8 cellular contexts compared by ENCODE assay signal in the genomic region with DNA sequence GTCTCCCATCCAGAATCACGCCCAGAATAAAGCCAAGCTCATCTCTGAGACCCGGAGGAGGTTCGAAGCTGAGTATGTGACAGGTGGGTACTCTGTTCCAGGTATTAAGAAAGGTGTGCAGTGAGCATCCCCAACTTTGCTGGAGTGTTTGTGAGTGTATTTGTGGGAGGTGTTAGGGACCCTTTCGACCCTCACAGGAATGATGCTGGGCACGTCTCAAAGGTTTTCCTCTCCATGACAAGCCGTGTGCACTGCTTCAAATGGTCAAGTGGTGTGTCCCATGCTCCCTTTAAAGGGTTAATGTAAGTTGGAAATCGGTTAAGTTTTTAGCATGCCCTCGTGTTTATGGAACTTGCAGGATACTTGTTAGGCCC. TPM values are rescaled to one million over a fixed set of nuclear protein-coding genes. Genes with fewer than 3 reads are reported as not detected.
A peak's percentile ranks its signal among the peaks of the same experiment; 100 is the strongest.
DNase-seq lines count a peak whose midpoint lies in the region; ATAC-seq, FAIRE-seq and TF ChIP-seq lines count a peak whose summit lies in the region.

No MANE protein-coding gene starts in this region.

- DNase-seq in activated naive CD4-positive, alpha-beta T cell treated with Interleukin-2 at 50 U/mL for 16 hours: no peak
- DNase-seq in GM12878 (ENCODE audit: low read depth, low spot score) (no peak), medulla oblongata (ENCODE audit: extremely low spot score) (peak; percentile 13), upper lobe of left lung (no peak), SW480 (ENCODE audit: low spot score) (no peak), GM19240 (ENCODE audit: insufficient read length, low spot score) (no peak), cortex of kidney (lab: John Stamatoyannopoulos, UW) (no peak)

- H3K27me3 ChIP-seq in GM12878 (replicated peaks in 1 of 2; ENCODE audit: control insufficient read depth in 2 of 2, insufficient read depth in 2 of 2, low read length in 1 of 2): no peaks in the 10 kb centered on the region
- H3K27me3 ChIP-seq in upper lobe of left lung: no peaks in the 10 kb centered on the region

- no peak for TF ChIP-seq CTCF in GM12878 (IDR thresholded peaks at IDR 0.05 in 2 of 3, conservative IDR thresholded peaks at IDR 0.05 in 1 of 3; ENCODE audit: control insufficient read depth in 2 of 3, extremely low read depth in 1 of 3, insufficient read depth in 1 of 3, low read depth in 3 of 3, low read length in 3 of 3)
- no peak for TF ChIP-seq CTCF in upper lobe of left lung (IDR thresholded peaks at IDR 0.05)

- TF ChIP-seq POLR2A in GM12878 (IDR thresholded peaks at IDR 0.05; ENCODE audit: low read depth, low read length): no peak
- TF ChIP-seq POLR2A in upper lobe of left lung (IDR thresholded peaks at IDR 0.05): peak in 1 of 4 donors; percentile 6

- H2AFZ ChIP-seq in GM12878 (ENCODE audit: control insufficient read depth, low read depth, low read length): peak overlapping the region; percentile 56

- H3K27me3 Mint-ChIP-seq in activated naive CD4-positive, alpha-beta T cell treated with anti-CD3 and anti-CD28 coated beads, Interleukin-2, amount 50 U/mL, for 24 hours: no peaks in the 10 kb centered on the region

- H3K9ac ChIP-seq in GM12878 (ENCODE audit: control insufficient read depth, insufficient read depth, low read length): peak overlapping the region; percentile 77

- CTCF ChIA-PET in GM12878 (lab: Yijun Ruan, JAX): no interaction called here

- RAD21 ChIA-PET in GM12878 (lab: Charles Lee; ENCODE audit: unreplicated experiment): interaction anchor here (1.1 kb wide), 1 partner anchor 12 kb away, joined by 7 read pairs; no protein-coding TSS in a partner anchor

- H3K79me2 ChIP-seq in GM12878 (ENCODE audit: control insufficient read depth, insufficient read depth, low read length): peaks cover 18% of the 10 kb centered on the region

- H3K27ac Mint-ChIP-seq in activated naive CD4-positive, alpha-beta T cell treated with anti-CD3 and anti-CD28 coated beads, Interleukin-2, amount 50 U/mL, for 24 hours: peak overlapping the region; percentile 65

- intact Hi-C loops in GM12878 (cut with micrococcal nuclease; ENCODE audit: unreplicated experiment): loop anchor here (5.0 to 10.0 kb wide), 2 partner anchors 271 to 1141 kb away; partner anchors contain the start of genes OFD1 and TRAPPC2

- peak overlapping the region; percentile 79 for H3K4me2 ChIP-seq in GM12878 (ENCODE audit: control insufficient read depth, insufficient read depth)

- no peak for FAIRE-seq in GM12878 (lab: Jason Lieb, UNC)

- BruUV-seq in GM12878 (replicated peaks; lab: Mats Ljungman, UMichigan): TSS peak; percentile 78

- no peaks in the 10 kb centered on the region for H3K9me3 Mint-ChIP-seq in activated naive CD4-positive, alpha-beta T cell treated with anti-CD3 and anti-CD28 coated beads, Interleukin-2, amount 50 U/mL, for 24 hours

- in situ Hi-C loops in GM12878 (cut with MboI): no loop called here

- TF ChIP-seq EP300 in GM12878 (IDR thresholded peaks at IDR 0.05; ENCODE audit: borderline replicate concordance in 1 of 2, control insufficient read depth in 1 of 2, low read depth in 2 of 2, low read length in 2 of 2) (no peak), upper lobe of left lung (IDR thresholded peaks at IDR 0.05) (no peak)

- no peak for TF ChIP-seq RAD21 in GM12878 (IDR thresholded peaks at IDR 0.05; ENCODE audit: insufficient read depth, low read depth, low read length)

- 15% methylated on average over 8 of the region's 8 CpGs for WGBS in GM12878 (ENCODE audit: insufficient coverage, insufficient replicate concordance, low lambda C conversion rate, missing lambda C conversion rate)
- 4 to 44% methylated on average over 5 to 8 of the region's 8 CpGs for WGBS in upper lobe of left lung, 2 donors

- no peak for ATAC-seq in GM12878
- no peak for ATAC-seq in upper lobe of left lung (ENCODE audit: low FRiP score in 2 of 2)

- H3K4me1 Mint-ChIP-seq in activated naive CD4-positive, alpha-beta T cell treated with anti-CD3 and anti-CD28 coated beads, Interleukin-2, amount 50 U/mL, for 24 hours: peaks cover 18% of the 10 kb centered on the region

- POLR2A ChIA-PET in GM12878 (lab: Charles Lee): interaction anchor here (1.0 to 1.1 kb wide), 3 partner anchors 12 to 60 kb away, joined by 3 read pairs; no protein-coding TSS in a partner anchor

- no peaks in the 10 kb centered on the region for H3K36me3 ChIP-seq in GM12878 (ENCODE audit: control insufficient read depth in 2 of 2, insufficient read depth in 2 of 2, low read length in 1 of 2)
- no peaks in the 10 kb centered on the region for H3K36me3 ChIP-seq in upper lobe of left lung

- H3K36me3 Mint-ChIP-seq in activated naive CD4-positive, alpha-beta T cell treated with anti-CD3 and anti-CD28 coated beads, Interleukin-2, amount 50 U/mL, for 24 hours: peaks cover 4% of the 10 kb centered on the region

- H4K20me1 ChIP-seq in GM12878 (ENCODE audit: control insufficient read depth, insufficient read depth): no peaks in the 10 kb centered on the region

- SMC1A ChIA-PET in GM12878 (lab: Charles Lee; ENCODE audit: uncharacterized antibody, unreplicated experiment): interaction anchor here (1.0 kb wide), 1 partner anchor 367 kb away, joined by 3 read pairs; no protein-coding TSS in a partner anchor

- H3K27ac ChIP-seq in GM12878 (ENCODE audit: control insufficient read depth, insufficient read depth): peak overlapping the region; percentile 69
- peak overlapping the region; percentile 81 to 89 (median 84) for H3K27ac ChIP-seq in upper lobe of left lung

- H3K4me1 ChIP-seq in GM12878 (ENCODE audit: control insufficient read depth, insufficient read depth, low read length) (no peaks in the 10 kb centered on the region), upper lobe of left lung (peaks cover 0 to 4% (median 0%) of the 10 kb centered on the region in 4 donors)

- no peaks in the 10 kb centered on the region for H3K9me3 ChIP-seq in GM12878 (replicated peaks; ENCODE audit: control insufficient read depth, insufficient read depth, low read length)
- H3K9me3 ChIP-seq in upper lobe of left lung: no peaks in the 10 kb centered on the region

- H3K4me3 ChIP-seq in GM12878 (peak overlapping the region; percentile 73), upper lobe of left lung (peak overlapping the region; percentile 55 to 84 (median 70))

- peak overlapping the region; percentile 88 for H3K4me3 Mint-ChIP-seq in activated naive CD4-positive, alpha-beta T cell treated with anti-CD3 and anti-CD28 coated beads, Interleukin-2, amount 50 U/mL, for 24 hours

TF ChIP-seq in GM12878, 131 proteins besides CTCF, POLR2A, EP300 and RAD21 (continues in another document):
- no peak for TF ChIP-seq ZNF24 (IDR thresholded peaks at IDR 0.05)
- no peak for TF ChIP-seq ASH2L (IDR thresholded peaks at IDR 0.05; ENCODE audit: borderline replicate concordance, low read depth)
- TF ChIP-seq RELA (IDR thresholded peaks at IDR 0.05; ENCODE audit: borderline replicate concordance, partially characterized antibody): no peak
- no peak for TF ChIP-seq IKZF1 (conservative IDR thresholded peaks at IDR 0.05)

RNA-seq across cellular contexts. Expression of gene MOSPD2, which starts 0.4 kb away (rescaled TPM):
- 65.2 and 76.6 TPM in 2 replicates for total RNA-seq in GM12878 (2013; cell fraction: nucleolus; rRNA removed)
- total RNA-seq in GM12878 (2014; rRNA removed): 6.5 and 8.3 TPM in 2 replicates
- 7.5 and 7.7 TPM in 2 replicates for total RNA-seq in GM12878 (2014; rRNA removed; fragmentation: Illumina TruSeq; extraction: Trizol)
- 5.8 and 7.7 TPM in 2 replicates for total RNA-seq in GM12878 (2021)
- 1.4 TPM for polyA plus RNA-seq in GM12878 (2011; ENCODE audit: low read depth)
- 14.7 and 22.4 TPM in 2 replicates for polyA plus RNA-seq in GM12878 (2011; rRNA removed)
- polyA plus RNA-seq in GM12878 (2011; cell fraction: cytosol; rRNA removed): 3.9 and 5.5 TPM in 2 replicates
- 11.5 and 13.1 TPM in 2 replicates for polyA plus RNA-seq in GM12878 (2011; cell fraction: nucleus; rRNA removed)
- 2.9 and 5.6 TPM in 2 replicates for polyA plus RNA-seq in GM12878 (2012)
- polyA plus RNA-seq in GM12878 (2014; fragmentation: Illumina TruSeq; extraction: Trizol): 7.4 and 10.4 TPM in 2 replicates
- polyA plus RNA-seq in GM12878 (2014; fragmentation: Nextera tagmentation; extraction: Ambion mirVana): 1 to 10 TPM; 4.9 to 6.2 TPM
- 3.3 and 5.1 TPM in 2 replicates for polyA plus RNA-seq in GM12878 (2014; rRNA removed)
- 1 to 10 TPM; 7.6 to 8.6 TPM for polyA plus RNA-seq in GM12878 (2016; fragmentation: Nextera tagmentation; extraction: Ambion mirVana)
- polyA minus RNA-seq in GM12878 (2011; rRNA and poly(A)+ RNA removed): 24.2 and 29.6 TPM in 2 replicates
- polyA minus RNA-seq in GM12878 (2011; cell fraction: cytosol; rRNA and poly(A)+ RNA removed): 5.6 and 6.1 TPM in 2 replicates
- 41.3 and 45.4 TPM in 2 replicates for polyA minus RNA-seq in GM12878 (2011; cell fraction: nucleus; rRNA and poly(A)+ RNA removed)
- total RNA-seq in upper lobe of left lung: 10 to 100 TPM; 12.5 to 39.6 (median 31.1) TPM

RNA-seq across cellular contexts. Expression of gene FANCB, which starts 0.8 kb away (rescaled TPM):
- total RNA-seq in GM12878 (2013; cell fraction: nucleolus; rRNA removed): 47.8 and 58.1 TPM in 2 replicates
- total RNA-seq in GM12878 (2014; rRNA removed): 6.4 and 9.9 TPM in 2 replicates
- 9.3 and 10.2 TPM in 2 replicates for total RNA-seq in GM12878 (2014; rRNA removed; fragmentation: Illumina TruSeq; extraction: Trizol)
- total RNA-seq in GM12878 (2021): 6.6 TPM in 2 replicates
- 0.92 TPM for polyA plus RNA-seq in GM12878 (2011; ENCODE audit: low read depth)
- polyA plus RNA-seq in GM12878 (2011; rRNA removed): 8.7 and 15.4 TPM in 2 replicates
- 1.9 and 2.2 TPM in 2 replicates for polyA plus RNA-seq in GM12878 (2011; cell fraction: cytosol; rRNA removed)
- polyA plus RNA-seq in GM12878 (2011; cell fraction: nucleus; rRNA removed): 10.8 and 11.0 TPM in 2 replicates
- polyA plus RNA-seq in GM12878 (2012): 1.6 and 2.5 TPM in 2 replicates
- 7.3 and 10.6 TPM in 2 replicates for polyA plus RNA-seq in GM12878 (2014; fragmentation: Illumina TruSeq; extraction: Trizol)
- 10 to 100 TPM in 1 of 2 experiments, 1 to 10 TPM in 1; 9.3 to 14.6 TPM for polyA plus RNA-seq in GM12878 (2014; fragmentation: Nextera tagmentation; extraction: Ambion mirVana)
- 3.0 and 3.4 TPM in 2 replicates for polyA plus RNA-seq in GM12878 (2014; rRNA removed)
- polyA plus RNA-seq in GM12878 (2016; fragmentation: Nextera tagmentation; extraction: Ambion mirVana): 10 to 100 TPM in 1 of 2 experiments, 1 to 10 TPM in 1; 8.0 to 12.7 TPM
- polyA minus RNA-seq in GM12878 (2011; rRNA and poly(A)+ RNA removed): 11.6 and 17.5 TPM in 2 replicates
- polyA minus RNA-seq in GM12878 (2011; cell fraction: cytosol; rRNA and poly(A)+ RNA removed): 2.5 and 3.6 TPM in 2 replicates
- 21.9 and 35.5 TPM in 2 replicates for polyA minus RNA-seq in GM12878 (2011; cell fraction: nucleus; rRNA and poly(A)+ RNA removed)
- total RNA-seq in upper lobe of left lung: 1 to 10 TPM in 3 of 6 donors, under 1 TPM in 2, not detected in 1; 0.46 to 1.7 (median 1.0) TPM
